ENCODE assay signal across 12 cellular contexts in genomic region chr9:27485158-27485557, GRCh38. TPM values are rescaled to one million over a fixed set of nuclear protein-coding genes. Genes with fewer than 3 reads are reported as not detected.
A peak's percentile ranks its signal among the peaks of the same experiment; 100 is the strongest.
DNase-seq lines count a peak whose midpoint lies in the region; ATAC-seq and TF ChIP-seq lines count a peak whose summit lies in the region.
"Had no signal": no experiment of that assay in that cellular context is flagged by ENCODE, and none has a peak within 500 bp of the region (broad histone marks: within the 10 kb centered on the region; RNA-seq: fewer than 3 reads in every experiment).

No MANE protein-coding gene starts in this region.

- in situ Hi-C loops in mammary epithelial cell (cut with MboI; ENCODE audit: low sequenced_read_pairs in 2 of 2): no loop called here
- in situ Hi-C loops in KBM-7 (cut with MboI; ENCODE audit: low pct_unique_long_range_greater_than_20kb, low sequenced_read_pairs): no loop called here

- intact Hi-C loops in activated naive CD4-positive, alpha-beta T cell treated with anti-CD3 and anti-CD28 coated beads for 36 hours (cut with micrococcal nuclease): no loop called here
- intact Hi-C loops in mammary epithelial cell (cut with micrococcal nuclease): no loop called here

- ATAC-seq in HG02571 (IDR thresholded peaks at IDR 0.05; ENCODE audit: unreplicated experiment) (peak; percentile 55), HG03460 (IDR thresholded peaks at IDR 0.05; ENCODE audit: unreplicated experiment) (peak; percentile 92)
- peak; percentile 92 for ATAC-seq in stimulated activated naive CD8-positive, alpha-beta T cell treated with anti-CD3 and anti-CD28 coated beads, Interleukin-15, amount 100 ng/mL, for 72 hours

- CTCF ChIA-PET in activated naive CD4-positive, alpha-beta T cell treated with anti-CD3 and anti-CD28 coated beads for 36 hours (lab: Charles Lee): interaction anchor here (1.0 kb wide), 1 partner anchor 44 kb away, joined by 5 read pairs; the partner anchor contains the start of gene MOB3B
- CTCF ChIA-PET in mammary epithelial cell (lab: Charles Lee; ENCODE audit: low non-redundant PET): no interaction called here

- DNase-seq in activated naive CD4-positive, alpha-beta T cell treated with anti-CD3 and anti-CD28 coated beads for 36 hours: peak; percentile 18
- DNase-seq in activated naive CD4-positive, alpha-beta T cell treated with Interleukin-2 at 50 U/mL for 16 hours: no peak
- DNase-seq in stimulated activated naive CD8-positive, alpha-beta T cell treated with anti-CD3 and anti-CD28 coated beads, Interleukin-15, amount 100 ng/mL, for 72 hours: peak; percentile 6 to 21
- DNase-seq in mammary epithelial cell: no peak
- DNase-seq in KBM-7: no peak
- no peak for DNase-seq in NCI-H187 treated with DMSO at 0.1 percent for 48 hours (lab: John Stamatoyannopoulos, UW)
- DNase-seq: NCI-H1105 treated with DMSO at 0.1 percent for 48 hours, posterior cingulate gyrus had no signal

- H3K4me2 ChIP-seq in mammary epithelial cell (ENCODE audit: insufficient read depth, low read depth, low read length): no peak overlapping the region

- H3K27ac Mint-ChIP-seq in activated naive CD4-positive, alpha-beta T cell treated with anti-CD3 and anti-CD28 coated beads for 36 hours: no peak overlapping the region
- no peak overlapping the region for H3K27ac Mint-ChIP-seq in stimulated activated naive CD8-positive, alpha-beta T cell treated with anti-CD3 and anti-CD28 coated beads, Interleukin-15, amount 100 ng/mL, for 72 hours

- H3K36me3 ChIP-seq in mammary epithelial cell (ENCODE audit: insufficient read depth, low read length): no peaks in the 10 kb centered on the region

- dilution Hi-C loops in mammary epithelial cell (cut with HindIII; ENCODE audit: low sequenced_read_pairs): no loop called here

- peaks cover 23% of the 10 kb centered on the region for H3K79me2 ChIP-seq in mammary epithelial cell (ENCODE audit: insufficient read depth, low read length)

- no peak overlapping the region for H3K4me3 ChIP-seq in mammary epithelial cell (replicated peaks in 1 of 3; ENCODE audit: insufficient read depth in 1 of 3, low read depth in 2 of 3, low read length in 3 of 3)

- no TSS peak for BruUV-seq in mammary epithelial cell (replicated peaks; lab: Mats Ljungman, UMichigan)

- H3K9me3 ChIP-seq in mammary epithelial cell (replicated peaks; ENCODE audit: insufficient read depth, low read length): no peaks in the 10 kb centered on the region

- no peaks in the 10 kb centered on the region for H3K9me3 Mint-ChIP-seq in activated naive CD4-positive, alpha-beta T cell treated with anti-CD3 and anti-CD28 coated beads for 36 hours
- H3K9me3 Mint-ChIP-seq in stimulated activated naive CD8-positive, alpha-beta T cell treated with anti-CD3 and anti-CD28 coated beads, Interleukin-15, amount 100 ng/mL, for 72 hours: peaks cover 0 to 8% of the 10 kb centered on the region in 2 donors

- no peak overlapping the region for H3K9ac ChIP-seq in mammary epithelial cell (ENCODE audit: insufficient read depth, low read length)

- H2AFZ ChIP-seq in mammary epithelial cell (ENCODE audit: low read depth, low read length): no peak overlapping the region

- H3K27me3 ChIP-seq in mammary epithelial cell (ENCODE audit: insufficient read depth, low read length): no peaks in the 10 kb centered on the region

- 100% methylated on average over 1 of the region's 1 CpG for WGBS in mammary epithelial cell (ENCODE audit: low coverage, missing lambda C conversion rate)

- H4K20me1 ChIP-seq in mammary epithelial cell (ENCODE audit: insufficient read depth, low read length): no peaks in the 10 kb centered on the region

- no peaks in the 10 kb centered on the region for H3K4me1 ChIP-seq in mammary epithelial cell (ENCODE audit: insufficient read depth, low read length)

- peaks cover 25% of the 10 kb centered on the region for H3K4me1 Mint-ChIP-seq in activated naive CD4-positive, alpha-beta T cell treated with anti-CD3 and anti-CD28 coated beads for 36 hours (ENCODE audit: low read depth)
- H3K4me1 Mint-ChIP-seq in stimulated activated naive CD8-positive, alpha-beta T cell treated with anti-CD3 and anti-CD28 coated beads, Interleukin-15, amount 100 ng/mL, for 72 hours: peaks cover 34% of the 10 kb centered on the region

- no peak overlapping the region for H3K27ac ChIP-seq in mammary epithelial cell (ENCODE audit: insufficient read depth, low read depth, low read length)

- no peak for TF ChIP-seq CTCF in mammary epithelial cell (conservative IDR thresholded peaks at IDR 0.05 in 1 of 2, IDR thresholded peaks at IDR 0.05 in 1 of 2; ENCODE audit: extremely low read depth in 1 of 2, insufficient read depth in 1 of 2, low read depth in 1 of 2, low read length in 2 of 2)

- H3K36me3 Mint-ChIP-seq in activated naive CD4-positive, alpha-beta T cell treated with anti-CD3 and anti-CD28 coated beads for 36 hours (ENCODE audit: low read depth): peaks cover 2% of the 10 kb centered on the region

- no peaks in the 10 kb centered on the region for H3K27me3 Mint-ChIP-seq in activated naive CD4-positive, alpha-beta T cell treated with anti-CD3 and anti-CD28 coated beads for 36 hours (ENCODE audit: low read depth)
- no peaks in the 10 kb centered on the region for H3K27me3 Mint-ChIP-seq in stimulated activated naive CD8-positive, alpha-beta T cell treated with anti-CD3 and anti-CD28 coated beads, Interleukin-15, amount 100 ng/mL, for 72 hours

- H3K4me3 Mint-ChIP-seq in activated naive CD4-positive, alpha-beta T cell treated with anti-CD3 and anti-CD28 coated beads for 36 hours: no peak overlapping the region
- H3K4me3 Mint-ChIP-seq in stimulated activated naive CD8-positive, alpha-beta T cell treated with anti-CD3 and anti-CD28 coated beads, Interleukin-15, amount 100 ng/mL, for 72 hours: peak overlapping the region; percentile 4 to 45

RNA-seq across cellular contexts. Expression of gene IFNK, which starts 38.9 kb away (rescaled TPM):
- under 1 TPM in 1 of 2 experiments, not detected in 1; 0.24 TPM for total RNA-seq in activated naive CD4-positive, alpha-beta T cell treated with anti-CD3 and anti-CD28 coated beads for 36 hours
- total RNA-seq in mammary epithelial cell: not detected
- polyA plus RNA-seq in mammary epithelial cell: not detected
- polyA minus RNA-seq in mammary epithelial cell: not detected
- total RNA-seq: dermis microvascular lymphatic vessel endothelial cell, SK-MEL-5 had no signal

RNA-seq across cellular contexts. Expression of gene MOB3B, which starts 44.5 kb away (rescaled TPM):
- 1 to 10 TPM; 3.0 to 3.2 TPM for total RNA-seq in activated naive CD4-positive, alpha-beta T cell treated with anti-CD3 and anti-CD28 coated beads for 36 hours
- 10 to 100 TPM; 18.8 to 19.3 TPM for total RNA-seq in mammary epithelial cell
- polyA plus RNA-seq in mammary epithelial cell: 14.9 TPM
- polyA minus RNA-seq in mammary epithelial cell: 27.4 TPM
- total RNA-seq: SK-MEL-5 had no signal

Comparison
In these comparisons a context has a peak if more than half of its experiments do, and no peak if none do; other contexts are left out.
1. DNase-seq: peak in activated naive CD4-positive, alpha-beta T cell treated with anti-CD3 and anti-CD28 coated beads for 36 hours (single experiment) and stimulated activated naive CD8-positive, alpha-beta T cell treated with anti-CD3 and anti-CD28 coated beads, Interleukin-15, amount 100 ng/mL, for 72 hours (2 of 2); none in activated naive CD4-positive, alpha-beta T cell treated with Interleukin-2 at 50 U/mL for 16 hours (single experiment), mammary epithelial cell (single experiment), KBM-7 (single experiment) and NCI-H187 treated with DMSO at 0.1 percent for 48 hours (single experiment).
2. RNA of gene MOB3B, which starts 44.5 kb away (total RNA-seq): 18.8 to 19.3 TPM in mammary epithelial cell; 3.0 to 3.2 TPM in activated naive CD4-positive, alpha-beta T cell treated with anti-CD3 and anti-CD28 coated beads for 36 hours; every median in the first group is over 4 times any median in the second.
3. Peak in every context shown above with its lines, with median percentiles within 50 percentile points of each other: ATAC-seq.